ENCODE assay signal across 1 cellular context in the genomic region with DNA sequence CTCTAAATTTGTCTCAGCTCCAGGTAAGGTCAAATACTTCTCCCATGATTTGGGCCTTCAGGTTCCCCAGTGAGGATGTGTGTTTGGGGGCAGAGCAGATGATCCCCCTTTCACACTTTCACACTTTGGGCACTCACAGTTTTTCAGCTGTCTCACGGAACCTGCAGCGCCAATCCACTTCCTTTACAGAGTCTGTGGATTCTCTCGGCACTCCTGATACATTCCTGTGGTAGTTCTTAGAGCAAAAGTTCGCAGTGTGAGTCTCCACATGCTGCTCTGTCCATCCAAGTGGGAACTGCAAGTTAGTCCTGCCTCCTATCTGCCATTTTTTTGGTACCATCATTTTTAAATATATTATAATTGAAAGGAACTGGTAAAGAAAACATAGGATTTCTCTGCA.
TF ChIP-seq lines count a peak whose summit lies in the region.

No MANE protein-coding gene starts in this region.

TF ChIP-seq in H1, 55 proteins besides CTCF, POLR2A, EP300 and RAD21:
- TF ChIP-seq NANOG (IDR thresholded peaks at IDR 0.05; ENCODE audit: insufficient read depth, low read depth, low read length, poor library complexity, severe bottlenecking) (no peak), GABPA (IDR thresholded peaks at IDR 0.05; ENCODE audit: borderline replicate concordance, insufficient read depth, low read length) (no peak), CHD1 (IDR thresholded peaks at IDR 0.05; ENCODE audit: low read depth, low read length) (no peak), BACH1 (IDR thresholded peaks at IDR 0.05; ENCODE audit: low read length) (no peak), CEBPB (IDR thresholded peaks at IDR 0.05; ENCODE audit: low read depth, low read length) (no peak), SIX5 (IDR thresholded peaks at IDR 0.05; ENCODE audit: low read depth, low read length) (no peak)
- TF ChIP-seq, protein P1, sequence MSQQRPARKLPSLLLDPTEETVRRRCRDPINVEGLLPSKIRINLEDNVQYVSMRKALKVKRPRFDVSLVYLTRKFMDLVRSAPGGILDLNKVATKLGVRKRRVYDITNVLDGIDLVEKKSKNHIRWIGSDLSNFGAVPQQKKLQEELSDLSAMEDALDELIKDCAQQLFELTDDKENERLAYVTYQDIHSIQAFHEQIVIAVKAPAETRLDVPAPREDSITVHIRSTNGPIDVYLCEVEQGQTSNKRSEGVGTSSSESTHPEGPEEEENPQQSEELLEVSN (IDR thresholded peaks at IDR 0.05), result no peak
